Comparison of ENCODE assay signal across 10 cellular contexts in the genomic region with DNA sequence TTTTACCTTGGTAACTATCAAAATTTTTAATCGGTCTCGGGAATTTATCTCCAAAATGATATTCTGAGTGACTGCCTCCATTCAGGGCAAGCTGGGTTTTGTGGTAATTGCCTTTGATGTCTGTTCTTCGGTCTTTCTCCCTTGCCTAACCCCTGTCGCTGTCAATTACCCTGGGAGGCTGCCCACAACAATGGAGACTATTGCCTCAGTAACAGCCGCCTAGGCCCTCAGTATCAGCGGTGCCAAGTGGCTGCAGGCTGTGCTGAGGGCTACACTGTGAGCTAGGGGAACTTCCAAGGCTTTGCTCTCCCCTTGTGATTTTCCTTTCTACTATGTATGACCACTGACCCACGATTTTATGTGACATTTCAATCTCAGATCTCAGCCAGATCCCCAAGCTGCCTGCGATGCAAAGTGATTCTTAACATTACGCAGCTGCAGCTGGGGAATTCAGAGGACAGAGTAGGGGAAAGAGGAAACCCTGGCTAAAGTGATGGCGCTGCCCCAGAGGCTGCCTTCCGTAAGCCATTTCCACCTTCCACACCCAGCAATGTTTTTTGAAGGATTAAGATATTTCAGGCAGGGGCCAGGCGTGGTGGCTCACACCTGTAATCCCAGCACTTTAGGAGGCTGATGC. TPM values are rescaled to one million over a fixed set of nuclear protein-coding genes. Genes with fewer than 3 reads are reported as not detected.
DNase-seq lines count a peak whose midpoint lies in the region; ATAC-seq lines count a peak whose summit lies in the region.
"Had no signal": no experiment of that assay in that cellular context is flagged by ENCODE, and none has a peak within 500 bp of the region (broad histone marks: within the 10 kb centered on the region; RNA-seq: fewer than 3 reads in every experiment).

No MANE protein-coding gene starts in this region.

- no peaks in the 10 kb centered on the region for H3K36me3 Mint-ChIP-seq in naive thymus-derived CD8-positive, alpha-beta T cell

- H3K27ac Mint-ChIP-seq in naive thymus-derived CD8-positive, alpha-beta T cell, result peak overlapping the region in 2 of 10 donors; percentile 24 to 26

- ATAC-seq in naive thymus-derived CD8-positive, alpha-beta T cell, result peak; percentile 69 to 82
- ATAC-seq in GM19397 (IDR thresholded peaks at IDR 0.05; ENCODE audit: unreplicated experiment) (no peak), HG03520 (IDR thresholded peaks at IDR 0.05; ENCODE audit: unreplicated experiment) (no peak), HG03196 (IDR thresholded peaks at IDR 0.05; ENCODE audit: unreplicated experiment) (no peak)

- H3K4me3 Mint-ChIP-seq in naive thymus-derived CD8-positive, alpha-beta T cell, result peak overlapping the region in 6 of 10 donors; percentile 23 to 59 (median 36)

- H3K27ac ChIP-seq in caudate nucleus (ENCODE audit: low read depth, low read length), result no peak overlapping the region
- H3K27ac ChIP-seq: epithelial cell of prostate, neutrophil had no signal

- peak; percentile 52 for DNase-seq in DMS 273 (lab: John Stamatoyannopoulos, UW; ENCODE audit: unreplicated experiment)
- DNase-seq in NCI-H1092 (lab: John Stamatoyannopoulos, UW), result peak; percentile 74
- DNase-seq in caudate nucleus (lab: John Stamatoyannopoulos, UW), result peak in 32 of 61 donors; percentile 0 to 32 (median 8)
- peak in 4 of 10 donors; percentile 2 to 20 (median 9) for DNase-seq in naive thymus-derived CD8-positive, alpha-beta T cell
- DNase-seq in cortex of kidney (lab: John Stamatoyannopoulos, UW), result no peak

- H3K4me1 Mint-ChIP-seq in naive thymus-derived CD8-positive, alpha-beta T cell, result peaks cover 3 to 10% (median 9%) of the 10 kb centered on the region in 4 donors

- POLR2A ChIA-PET in naive thymus-derived CD8-positive, alpha-beta T cell (lab: Charles Lee), result interaction anchor here (1.1 kb wide), 1 partner anchor 94 kb away, joined by 3 read pairs; no protein-coding TSS in a partner anchor

- H3K9me3 Mint-ChIP-seq in naive thymus-derived CD8-positive, alpha-beta T cell, result no peaks in the 10 kb centered on the region

- H3K27me3 Mint-ChIP-seq in naive thymus-derived CD8-positive, alpha-beta T cell, result no peaks in the 10 kb centered on the region

RNA-seq across cellular contexts. Expression of a gene that starts 36.2 kb away (rescaled TPM):
- total RNA-seq in naive thymus-derived CD8-positive, alpha-beta T cell, result 10 to 100 TPM; 77.6 to 80.4 TPM
- 100 to 1,000 TPM; 139 to 155 (median 149) TPM for polyA plus RNA-seq in naive thymus-derived CD8-positive, alpha-beta T cell

RNA-seq across cellular contexts. Expression of a gene that starts 50.0 kb away (rescaled TPM):
- total RNA-seq in naive thymus-derived CD8-positive, alpha-beta T cell, result 10 to 100 TPM; 26.8 to 34.9 TPM
- 100 to 1,000 TPM in 2 of 3 donors, 10 to 100 TPM in 1; 67.3 to 155 (median 119) TPM for polyA plus RNA-seq in naive thymus-derived CD8-positive, alpha-beta T cell

Comparison
In these comparisons a context has a peak if more than half of its experiments do, and no peak if none do; other contexts are left out.
1. ATAC-seq: peak in naive thymus-derived CD8-positive, alpha-beta T cell (2 of 2); none in GM19397 (single experiment), HG03520 (single experiment) and HG03196 (single experiment).